Comparison of ENCODE assay signal across 19 cellular contexts in genomic region chr1:62381831-62382505, GRCh38.
"Had no signal": no experiment of that assay in that cellular context is flagged by ENCODE, and none has a peak within 500 bp of the region (broad histone marks: within the 10 kb centered on the region; RNA-seq: fewer than 3 reads in every experiment).

No MANE protein-coding gene starts in this region.

- H3K4me1 Mint-ChIP-seq: activated naive CD8-positive, alpha-beta T cell treated with anti-CD3 and anti-CD28 coated beads for 36 hours had no signal

- H3K27me3 Mint-ChIP-seq: activated naive CD8-positive, alpha-beta T cell treated with anti-CD3 and anti-CD28 coated beads for 36 hours; brain had no signal

- H3K27me3 ChIP-seq: esophagus squamous epithelium, gastroesophageal sphincter, sigmoid colon had no signal

- H3K36me3 ChIP-seq: esophagus squamous epithelium, gastroesophageal sphincter, left ventricle myocardium inferior, sigmoid colon had no signal

- ATAC-seq: gastroesophageal sphincter; stimulated activated naive CD8-positive, alpha-beta T cell treated with anti-CD3 and anti-CD28 coated beads, Interleukin-15, Interleukin-2, amounts not matched to agents 100 U/mL and 50 U/mL, for 24 hours; WTC11 had no signal

- H3K9me3 Mint-ChIP-seq: activated naive CD8-positive, alpha-beta T cell treated with anti-CD3 and anti-CD28 coated beads for 36 hours; T-helper 1 cell treated with Interleukin-12 subunit alpha and Interleukin-12 subunit beta and Interleukin-4 antibody, amounts not matched to agents 30 μg/mL and 1 μg/mL, for 36 hours had no signal

- H3K27ac ChIP-seq: esophagus squamous epithelium, gastroesophageal sphincter, left ventricle myocardium inferior, sigmoid colon had no signal

- H3K4me3 ChIP-seq: esophagus squamous epithelium, gastroesophageal sphincter, left ventricle myocardium inferior, sigmoid colon had no signal

- H3K4me3 Mint-ChIP-seq: activated naive CD8-positive, alpha-beta T cell treated with anti-CD3 and anti-CD28 coated beads for 36 hours; brain; T-helper 1 cell treated with Interleukin-12 subunit alpha and Interleukin-12 subunit beta and Interleukin-4 antibody, amounts not matched to agents 30 μg/mL and 1 μg/mL, for 36 hours; WTC11 had no signal

- H3K27ac Mint-ChIP-seq: activated naive CD8-positive, alpha-beta T cell treated with anti-CD3 and anti-CD28 coated beads for 36 hours; T-helper 1 cell treated with Interleukin-12 subunit alpha and Interleukin-12 subunit beta and Interleukin-4 antibody, amounts not matched to agents 30 μg/mL and 1 μg/mL, for 36 hours; WTC11 had no signal

- DNase-seq: activated naive CD4-positive, alpha-beta T cell treated with Interleukin-2 at 50 U/mL for 16 hours; activated naive CD8-positive, alpha-beta T cell treated with anti-CD3 and anti-CD28 coated beads for 36 hours; activated T-cell treated with anti-CD3 and anti-CD28 coated beads, Interleukin-2, amount 50 U/mL, for 48 hours; amniotic stem cell; dermis blood vessel endothelial cell; effector CD8-positive, alpha-beta T cell; esophagus squamous epithelium; hypothalamus; left ventricle myocardium inferior; occipital lobe; posterior cingulate gyrus; sigmoid colon; stimulated activated CD4-positive, alpha-beta T cell treated with anti-CD3 and anti-CD28 coated beads, Interleukin-2, amount 100 ng/mL, for 48 hours; stimulated activated naive CD8-positive, alpha-beta T cell treated with anti-CD3 and anti-CD28 coated beads, Interleukin-15, Interleukin-2, amounts not matched to agents 100 U/mL and 50 U/mL, for 24 hours; T1000 had no signal

- H3K36me3 Mint-ChIP-seq: activated naive CD8-positive, alpha-beta T cell treated with anti-CD3 and anti-CD28 coated beads for 36 hours; brain; WTC11 had no signal

- H3K9me3 ChIP-seq: esophagus squamous epithelium, gastroesophageal sphincter, left ventricle myocardium inferior, sigmoid colon had no signal

- H3K4me1 ChIP-seq: esophagus squamous epithelium, gastroesophageal sphincter had no signal
